Comparison of ENCODE assay signal across 8 cellular contexts in the genomic region with DNA sequence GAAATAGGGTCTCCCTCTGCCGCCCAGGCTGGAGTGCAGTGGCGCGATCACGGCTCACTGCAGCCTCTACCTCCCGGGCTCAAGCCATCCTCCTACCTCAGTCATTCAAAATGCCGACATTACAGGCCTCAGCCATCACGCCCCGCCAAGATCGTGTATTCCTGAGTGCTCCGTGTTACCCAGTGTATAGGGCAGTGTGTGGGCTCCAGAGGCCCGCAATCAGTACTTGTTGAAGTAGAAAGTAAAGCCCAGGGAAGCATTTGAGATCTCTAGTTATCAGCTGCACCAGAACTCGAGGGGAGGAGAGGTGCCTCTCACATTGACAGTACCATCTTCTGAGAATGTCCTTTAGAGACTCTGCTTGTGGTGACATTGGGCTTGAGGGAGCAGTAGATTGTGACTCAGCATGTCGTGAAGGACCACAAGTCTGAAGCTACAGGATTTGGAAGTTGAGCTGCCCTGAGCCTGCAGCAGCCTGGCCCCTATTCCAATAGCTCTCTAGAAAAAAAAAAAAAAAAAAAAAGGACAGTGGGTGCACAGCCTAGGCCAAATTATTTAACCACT. TPM values are rescaled to one million over a fixed set of nuclear protein-coding genes. Genes with fewer than 3 reads are reported as not detected.
DNase-seq lines count a peak whose midpoint lies in the region; ATAC-seq, FAIRE-seq and TF ChIP-seq lines count a peak whose summit lies in the region.

No MANE protein-coding gene starts in this region.

- 1% methylated on average over 13 of the region's 13 CpGs for WGBS in K562 (ENCODE audit: insufficient coverage, low coverage, missing lambda C conversion rate)
- 65 to 69% (median 66%) methylated on average over 13 of the region's 13 CpGs for WGBS in psoas muscle, 3 donors

- H3K9me3 ChIP-seq in K562 (replicated peaks; ENCODE audit: control insufficient read depth, insufficient read depth, low read depth, low read length) (no peaks in the 10 kb centered on the region; the same call in 1 of the 2 replicates), psoas muscle (no peaks in the 10 kb centered on the region), gastrocnemius medialis (no peaks in the 10 kb centered on the region)

- TF ChIP-seq POLR2A in NB4 (IDR thresholded peaks at IDR 0.05; ENCODE audit: extremely low read depth, insufficient read length) (no peak), K562 (conservative IDR thresholded peaks at IDR 0.05) (no peak), gastrocnemius medialis (IDR thresholded peaks at IDR 0.05) (no peak)

- peak overlapping the region; percentile 100 for H3K27ac ChIP-seq in K562 (ENCODE audit: extremely low read depth, low read depth, low read length)
- no peak overlapping the region for H3K27ac ChIP-seq in psoas muscle
- no peak overlapping the region for H3K27ac ChIP-seq in gastrocnemius medialis

- peak overlapping the region; percentile 79 for H2AFZ ChIP-seq in K562 (ENCODE audit: low read depth, low read length)

- TF ChIP-seq EP300 in K562 (IDR thresholded peaks at IDR 0.05; ENCODE audit: low read length): peak; percentile 81

- H3K27me3 ChIP-seq in K562 (ENCODE audit: control insufficient read depth in 2 of 2, insufficient read depth in 2 of 2, low read length in 2 of 2) (no peaks in the 10 kb centered on the region), psoas muscle (ENCODE audit: insufficient read depth in 3 of 3, low read length in 2 of 3) (no peaks in the 10 kb centered on the region), gastrocnemius medialis (no peaks in the 10 kb centered on the region)

- H3K4me3 ChIP-seq in NB4 (ENCODE audit: low read depth, low read length) (no peak overlapping the region), K562 (peak overlapping the region; percentile 23; the same call in 1 of the 2 replicates), psoas muscle (peak overlapping the region; percentile 90), gastrocnemius medialis (peak overlapping the region in 1 of 4 donors; percentile 83)

- CTCF ChIA-PET in K562 (lab: Yijun Ruan, JAX; ENCODE audit: low intra/inter-chr PET ratio): no interaction called here

- ATAC-seq in K562 (peak; percentile 74), psoas muscle (no peak), GM18498 (IDR thresholded peaks at IDR 0.05; ENCODE audit: unreplicated experiment) (no peak), GM21381 (IDR thresholded peaks at IDR 0.05; ENCODE audit: unreplicated experiment) (no peak), gastrocnemius medialis (no peak)

- H4K20me1 ChIP-seq in K562 (replicated peaks; ENCODE audit: control insufficient read depth, insufficient read depth, low read length): no peaks in the 10 kb centered on the region

- H3K9me1 ChIP-seq in K562 (ENCODE audit: control insufficient read depth, insufficient read depth, low read length): no peaks in the 10 kb centered on the region

- peak in 1 of 2 experiments; percentile 12; a peak in 1 of 4 replicates for TF ChIP-seq RAD21 in K562 (CRISPR knock-in tag; conservative IDR thresholded peaks at IDR 0.05 in 1 of 2, IDR thresholded peaks at IDR 0.05 in 1 of 2)

- peaks cover 22% of the 10 kb centered on the region for H3K79me2 ChIP-seq in K562 (ENCODE audit: control insufficient read depth, insufficient read depth, low read length)

- peak; percentile 99 for FAIRE-seq in K562 (lab: Jason Lieb, UNC)

- H3K36me3 ChIP-seq in K562 (ENCODE audit: control insufficient read depth, insufficient read depth, low read length): no peaks in the 10 kb centered on the region; the same call in 2 of the 3 replicates
- no peaks in the 10 kb centered on the region for H3K36me3 ChIP-seq in psoas muscle (ENCODE audit: insufficient read depth in 1 of 2, low read depth in 1 of 2)
- no peaks in the 10 kb centered on the region for H3K36me3 ChIP-seq in gastrocnemius medialis

- DNase-seq in SIG-M5 treated with dmso at 0.1 percent for 504 hours (lab: John Stamatoyannopoulos, UW; ENCODE audit: unreplicated experiment): peak; percentile 37
- DNase-seq in SIG-M5 (lab: John Stamatoyannopoulos, UW): no peak
- DNase-seq in NB4 (ENCODE audit: low read depth): peak; percentile 73
- DNase-seq in K562 (ENCODE audit: extremely low read depth in 1 of 4, low spot score in 3 of 4): peak; percentile 68 to 96 (median 79)
- no peak for DNase-seq in psoas muscle
- DNase-seq in gastrocnemius medialis: no peak

- BruUV-seq in K562 (replicated peaks; lab: Mats Ljungman, UMichigan): no TSS peak

- H3K4me2 ChIP-seq in K562 (ENCODE audit: insufficient read depth, low read length): peak overlapping the region; percentile 90

- POLR2A ChIA-PET in K562 (lab: Yijun Ruan, JAX): interaction anchor here (0.8 to 2.8 kb wide), 13 partner anchors 8 to 578 kb away, joined by 3 to 17 read pairs (median 4); a partner anchor contains a TSS

- intact Hi-C loops in K562 (cut with micrococcal nuclease) (loop anchor here (2.0 kb wide), 1 partner anchor 30 kb away; a partner anchor contains a TSS), psoas muscle (cut with DNase I) (no loop called here), gastrocnemius medialis (cut with DNase I; ENCODE audit: low total_unique reads) (loop anchor here (2.0 kb wide), 1 partner anchor 16 kb away; no protein-coding TSS in a partner anchor)

- in situ Hi-C loops in K562 (cut with MboI): no loop called here
- in situ Hi-C loops in gastrocnemius medialis (cut with MboI; ENCODE audit: low sequenced_read_pairs in 4 of 4): no loop called here

- TF ChIP-seq CTCF in NB4 (IDR thresholded peaks at IDR 0.05; ENCODE audit: low read depth, low read length) (no peak), K562 (IDR thresholded peaks at IDR 0.05 in 2 of 3, conservative IDR thresholded peaks at IDR 0.05 in 1 of 3; ENCODE audit: insufficient read depth in 2 of 3, low read depth in 1 of 3, low read length in 3 of 3) (no peak), psoas muscle (IDR thresholded peaks at IDR 0.05) (no peak), gastrocnemius medialis (IDR thresholded peaks at IDR 0.05 in 4 of 5, conservative IDR thresholded peaks at IDR 0.05 in 1 of 5) (no peak)

- peak overlapping the region in 1 of 2 experiments; percentile 62; a peak in 1 of 4 replicates for H3K9ac ChIP-seq in K562 (ENCODE audit: insufficient read depth in 1 of 2, low read depth in 2 of 2, low read length in 2 of 2)

- peaks cover 18 to 39% of the 10 kb centered on the region in 2 experiments; a peak in 4 of 5 replicates for H3K4me1 ChIP-seq in K562 (replicated peaks in 1 of 2; ENCODE audit: control insufficient read depth in 2 of 2, insufficient read depth in 2 of 2, low read length in 2 of 2)
- peaks cover 11% of the 10 kb centered on the region for H3K4me1 ChIP-seq in psoas muscle
- peaks cover 6 to 13% of the 10 kb centered on the region in 2 donors for H3K4me1 ChIP-seq in gastrocnemius medialis

RNA-seq across cellular contexts. Expression of a gene that starts 1.1 kb away (rescaled TPM):
- total RNA-seq in K562 (2011; cell fraction: chromatin; rRNA removed; ENCODE audit: low replicate concordance): 154 and 205 TPM in 2 replicates
- 107 and 112 TPM in 2 replicates for total RNA-seq in K562 (2011; cell fraction: nucleolus; rRNA removed)
- total RNA-seq in K562 (2011; cell fraction: nucleoplasm; rRNA removed): 122 and 124 TPM in 2 replicates
- 18.6 and 21.9 TPM in 2 replicates for total RNA-seq in K562 (2014; rRNA removed)
- 39.3 and 39.4 TPM in 2 replicates for total RNA-seq in K562 (2014; rRNA removed; fragmentation: Illumina TruSeq; extraction: Trizol)
- total RNA-seq in K562 (2015; rRNA removed; fragmentation: Illumina TruSeq; extraction: Trizol): 38.0 and 40.8 TPM in 2 replicates
- 65.8 and 70.8 TPM in 2 replicates for total RNA-seq in K562 (2021)
- 77.1 and 89.9 TPM in 2 replicates for polyA plus RNA-seq in K562 (2011; rRNA removed)
- polyA plus RNA-seq in K562 (2011; cell fraction: cytosol; rRNA removed): 42.1 and 76.8 TPM in 2 replicates
- polyA plus RNA-seq in K562 (2011; cell fraction: nucleus; rRNA removed): 228 and 401 TPM in 2 replicates
- 50.3 and 72.3 TPM in 2 replicates for polyA plus RNA-seq in K562 (2012)
- 70.0 and 73.4 TPM in 2 replicates for polyA plus RNA-seq in K562 (2014; fragmentation: Illumina TruSeq; extraction: Trizol)
- polyA plus RNA-seq in K562 (2014; fragmentation: Nextera tagmentation; extraction: Ambion mirVana): 10 to 100 TPM; 21.9 to 31.9 TPM
- 61.2 and 72.8 TPM in 2 replicates for polyA plus RNA-seq in K562 (2014; rRNA removed)
- 63.9 and 65.4 TPM in 2 replicates for polyA minus RNA-seq in K562 (2011; rRNA and poly(A)+ RNA removed)
- 26.3 and 27.2 TPM in 2 replicates for polyA minus RNA-seq in K562 (2011; cell fraction: cytosol; rRNA and poly(A)+ RNA removed)
- polyA minus RNA-seq in K562 (2011; cell fraction: nucleus; rRNA and poly(A)+ RNA removed): 30.6 and 71.0 TPM in 2 replicates
- total RNA-seq in psoas muscle: 10 to 100 TPM; 14.8 to 20.0 (median 18.1) TPM
- polyA plus RNA-seq in psoas muscle: 10 to 100 TPM in 2 of 3 donors, 1 to 10 TPM in 1; 9.5 to 24.7 (median 12.3) TPM
- 10 to 100 TPM; 10.2 to 23.4 (median 15.9) TPM for total RNA-seq in gastrocnemius medialis

RNA-seq across cellular contexts. Expression of a gene that starts 29.6 kb away (rescaled TPM):
- 17.0 and 55.7 TPM in 2 replicates for total RNA-seq in K562 (2011; cell fraction: chromatin; rRNA removed; ENCODE audit: low replicate concordance)
- total RNA-seq in K562 (2011; cell fraction: nucleolus; rRNA removed): 66.3 and 72.5 TPM in 2 replicates
- 31.6 and 33.4 TPM in 2 replicates for total RNA-seq in K562 (2011; cell fraction: nucleoplasm; rRNA removed)
- total RNA-seq in K562 (2014; rRNA removed) (60.3 and 69.6 TPM in 2 replicates), K562 (2014; rRNA removed; fragmentation: Illumina TruSeq; extraction: Trizol) (5.6 and 8.0 TPM in 2 replicates), K562 (2015; rRNA removed; fragmentation: Illumina TruSeq; extraction: Trizol) (14.1 and 14.9 TPM in 2 replicates), K562 (2021) (56.2 and 58.2 TPM in 2 replicates), psoas muscle (1 to 10 TPM in 3 of 4 donors, under 1 TPM in 1; 0.90 to 5.3 (median 2.6) TPM), gastrocnemius medialis (1 to 10 TPM in 3 of 4 donors, under 1 TPM in 1; 0.66 to 5.0 (median 2.5) TPM)
- polyA plus RNA-seq in K562 (2011; rRNA removed) (20.2 and 21.6 TPM in 2 replicates), K562 (2014; fragmentation: Illumina TruSeq; extraction: Trizol) (14.5 and 25.0 TPM in 2 replicates), K562 (2014; fragmentation: Nextera tagmentation; extraction: Ambion mirVana) (1 to 10 TPM in 1 of 2 experiments, under 1 TPM in 1; 0.21 to 1.9 TPM), K562 (2014; rRNA removed) (45.3 and 51.4 TPM in 2 replicates), psoas muscle (10 to 100 TPM in 1 of 3 donors, 1 to 10 TPM in 2; 1.3 to 21.3 (median 3.1) TPM)
- 25.9 and 63.1 TPM in 2 replicates for polyA plus RNA-seq in K562 (2011; cell fraction: cytosol; rRNA removed)
- polyA plus RNA-seq in K562 (2011; cell fraction: nucleus; rRNA removed): 93.7 and 187 TPM in 2 replicates
- polyA plus RNA-seq in K562 (2012): 26.8 and 28.6 TPM in 2 replicates
- polyA minus RNA-seq in K562 (2011; rRNA and poly(A)+ RNA removed): 3.0 and 8.2 TPM in 2 replicates
- polyA minus RNA-seq in K562 (2011; cell fraction: cytosol; rRNA and poly(A)+ RNA removed): 11.8 and 12.5 TPM in 2 replicates
- 19.1 and 19.3 TPM in 2 replicates for polyA minus RNA-seq in K562 (2011; cell fraction: nucleus; rRNA and poly(A)+ RNA removed)

RNA-seq across cellular contexts. Expression of a gene that starts 46.8 kb away (rescaled TPM):
- 4.4 and 9.4 TPM in 2 replicates for total RNA-seq in K562 (2011; cell fraction: chromatin; rRNA removed; ENCODE audit: low replicate concordance)
- 3.3 and 4.1 TPM in 2 replicates for total RNA-seq in K562 (2011; cell fraction: nucleolus; rRNA removed)
- total RNA-seq in K562 (2011; cell fraction: nucleoplasm; rRNA removed): 2.4 TPM in 2 replicates
- total RNA-seq in K562 (2014; rRNA removed): 1.3 and 1.5 TPM in 2 replicates
- 0.89 and 1.1 TPM in 2 replicates for total RNA-seq in K562 (2014; rRNA removed; fragmentation: Illumina TruSeq; extraction: Trizol)
- total RNA-seq in K562 (2015; rRNA removed; fragmentation: Illumina TruSeq; extraction: Trizol): 1.6 and 2.0 TPM in 2 replicates
- 1.4 and 2.0 TPM in 2 replicates for total RNA-seq in K562 (2021)
- 0.46 and 1.3 TPM in 2 replicates for polyA plus RNA-seq in K562 (2011; rRNA removed)
- polyA plus RNA-seq in K562 (2011; cell fraction: cytosol; rRNA removed): 0.82 and 1.0 TPM in 2 replicates
- 3.4 and 4.1 TPM in 2 replicates for polyA plus RNA-seq in K562 (2011; cell fraction: nucleus; rRNA removed)
- polyA plus RNA-seq in K562 (2012): 1.5 and 13.0 TPM in 2 replicates
- 0.40 and 0.61 TPM in 2 replicates for polyA plus RNA-seq in K562 (2014; fragmentation: Illumina TruSeq; extraction: Trizol)
- polyA plus RNA-seq in K562 (2014; fragmentation: Nextera tagmentation; extraction: Ambion mirVana): under 1 TPM; 0.03 to 0.07 TPM
- polyA plus RNA-seq in K562 (2014; rRNA removed): 0.81 and 1.2 TPM in 2 replicates
- polyA minus RNA-seq in K562 (2011; rRNA and poly(A)+ RNA removed): 6.7 and 10.1 TPM in 2 replicates
- polyA minus RNA-seq in K562 (2011; cell fraction: cytosol; rRNA and poly(A)+ RNA removed): 1.8 and 2.2 TPM in 2 replicates
- polyA minus RNA-seq in K562 (2011; cell fraction: nucleus; rRNA and poly(A)+ RNA removed): 1.1 and 2.2 TPM in 2 replicates
- 1 to 10 TPM in 2 of 4 donors, under 1 TPM in 2; 0.69 to 1.5 (median 0.95) TPM for total RNA-seq in psoas muscle
- 1 to 10 TPM in 2 of 3 donors, under 1 TPM in 1; 0.94 to 1.2 (median 1.1) TPM for polyA plus RNA-seq in psoas muscle
- 1 to 10 TPM in 3 of 4 donors, under 1 TPM in 1; 0.59 to 2.4 (median 1.1) TPM for total RNA-seq in gastrocnemius medialis

Comparison
In these comparisons a context has a peak if more than half of its experiments do, and no peak if none do; other contexts are left out.
1. DNase-seq: peak in SIG-M5 treated with dmso at 0.1 percent for 504 hours (single experiment), NB4 (single experiment) and K562 (4 of 4); none in SIG-M5 (single experiment), psoas muscle (0 of 2) and gastrocnemius medialis (0 of 2).
2. intact Hi-C loops: an anchor here in K562 (2.0 kb wide) and gastrocnemius medialis (2.0 kb wide); none called in psoas muscle.